ENCODE assay signal across 14 cellular contexts in the genomic region with DNA sequence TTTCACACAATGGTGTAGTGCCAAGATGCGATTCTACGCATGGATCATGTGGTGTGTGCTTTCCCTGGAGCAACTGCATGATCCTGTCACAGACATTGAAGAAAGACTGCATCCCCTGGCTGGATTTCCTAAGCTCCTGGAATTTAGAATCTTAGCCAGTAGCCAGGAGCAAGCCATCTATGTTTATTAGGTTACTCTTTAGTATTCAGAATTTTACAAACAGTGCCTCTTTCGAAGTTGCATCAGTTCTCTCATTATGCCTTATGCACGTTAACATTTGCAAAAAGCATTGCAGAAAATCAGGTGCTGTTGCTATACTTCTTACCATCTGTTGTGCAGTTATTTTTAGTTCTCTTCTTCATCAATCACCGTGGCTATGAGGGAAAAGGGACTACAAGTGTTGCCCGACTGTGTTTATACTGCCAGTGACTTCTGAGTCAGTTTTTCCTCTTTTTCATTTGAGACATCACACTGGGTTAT.
DNase-seq lines count a peak whose midpoint lies in the region; ATAC-seq and TF ChIP-seq lines count a peak whose summit lies in the region.
"Had no signal": no experiment of that assay in that cellular context is flagged by ENCODE, and none has a peak within 500 bp of the region (broad histone marks: within the 10 kb centered on the region; RNA-seq: fewer than 3 reads in every experiment).

No MANE protein-coding gene starts in this region.

- CTCF ChIA-PET in RWPE1 (lab: Yijun Ruan, JAX) = interaction anchor here (0.7 kb wide), 1 partner anchor 486 kb away, joined by 3 read pairs; no protein-coding TSS in a partner anchor

- no peaks in the 10 kb centered on the region for H3K36me3 Mint-ChIP-seq in immature natural killer cell

- H3K27me3 ChIP-seq in ACC112 (ENCODE audit: insufficient read depth, low read length) = no peaks in the 10 kb centered on the region
- H3K27me3 ChIP-seq: adrenal gland, upper lobe of right lung had no signal

- peaks cover 0 to 4% (median 2%) of the 10 kb centered on the region in 3 donors for H3K27me3 Mint-ChIP-seq in immature natural killer cell (ENCODE audit: low read depth in 3 of 3)
- H3K27me3 Mint-ChIP-seq: stimulated activated naive CD8-positive, alpha-beta T cell treated with anti-CD3 and anti-CD28 coated beads, Interleukin-15, Interleukin-2, amounts not matched to agents 100 ng/mL and 50 ng/mL, for 24 hours had no signal

- H3K9me3 Mint-ChIP-seq in immature natural killer cell = peaks cover 3 to 27% (median 17%) of the 10 kb centered on the region in 6 donors

- H2AFZ ChIP-seq in ACC112 (ENCODE audit: low read length, unreplicated experiment) = peak overlapping the region; percentile 27

- H3K27ac ChIP-seq in ACC112 (ENCODE audit: low read depth, low read length) (no peak overlapping the region), RWPE1 (no peak overlapping the region)
- H3K27ac ChIP-seq: adrenal gland, upper lobe of right lung had no signal

- peak; percentile 7 for DNase-seq in GM03348 (ENCODE audit: low spot score)
- peak; percentile 25 for DNase-seq in NCI-H69 (lab: John Stamatoyannopoulos, UW)
- peak; percentile 11 for DNase-seq in fibroblast of pulmonary artery (ENCODE audit: low read depth)
- no peak for DNase-seq in RWPE1 (ENCODE audit: low spot score)
- DNase-seq in OCI-M2 (lab: John Stamatoyannopoulos, UW; ENCODE audit: unreplicated experiment) = no peak
- DNase-seq in immature natural killer cell = no peak
- DNase-seq: adrenal gland, glutamatergic neuron, NCI-H1092, upper lobe of right lung had no signal

- no peak for ATAC-seq in GM19035 (IDR thresholded peaks at IDR 0.05; ENCODE audit: unreplicated experiment)
- ATAC-seq: Right ventricle myocardium inferior, upper lobe of right lung had no signal

- no peak overlapping the region for H3K27ac Mint-ChIP-seq in immature natural killer cell
- H3K27ac Mint-ChIP-seq: stimulated activated naive CD8-positive, alpha-beta T cell treated with anti-CD3 and anti-CD28 coated beads, Interleukin-15, Interleukin-2, amounts not matched to agents 100 ng/mL and 50 ng/mL, for 24 hours had no signal

- no peaks in the 10 kb centered on the region for H3K4me1 Mint-ChIP-seq in immature natural killer cell

- no peaks in the 10 kb centered on the region for H3K36me3 ChIP-seq in ACC112 (ENCODE audit: insufficient read depth, low read length)
- H3K36me3 ChIP-seq: adrenal gland, upper lobe of right lung had no signal

- H3K4me3 ChIP-seq in ACC112 (ENCODE audit: low read depth, low read length) (no peak overlapping the region), fibroblast of pulmonary artery (replicated peaks; ENCODE audit: low read depth, low read length) (no peak overlapping the region)
- H3K4me3 ChIP-seq: adrenal gland, upper lobe of right lung had no signal

- no peak overlapping the region for H3K4me3 Mint-ChIP-seq in immature natural killer cell
- H3K4me3 Mint-ChIP-seq: stimulated activated naive CD8-positive, alpha-beta T cell treated with anti-CD3 and anti-CD28 coated beads, Interleukin-15, Interleukin-2, amounts not matched to agents 100 ng/mL and 50 ng/mL, for 24 hours had no signal

- no peak for TF ChIP-seq CTCF in fibroblast of pulmonary artery (IDR thresholded peaks at IDR 0.05; ENCODE audit: low read length, missing control alignments)
- no peak for TF ChIP-seq CTCF in RWPE1 (conservative IDR thresholded peaks at IDR 0.05; ENCODE audit: low read depth)

- POLR2A ChIA-PET in RWPE1 (lab: Yijun Ruan, JAX; ENCODE audit: low non-redundant PET) = no interaction called here

- H3K79me2 ChIP-seq in ACC112 (ENCODE audit: control insufficient read depth, insufficient read depth, low read length, unreplicated experiment) = no peaks in the 10 kb centered on the region

- H3K4me1 ChIP-seq in ACC112 (ENCODE audit: control insufficient read depth, insufficient read depth, low read length, unreplicated experiment) = peaks cover 11% of the 10 kb centered on the region
- H3K4me1 ChIP-seq: adrenal gland, upper lobe of right lung had no signal

Comparison
In these comparisons a context has a peak if more than half of its experiments do, and no peak if none do; other contexts are left out.
1. DNase-seq: peak in GM03348 (single experiment), NCI-H69 (single experiment) and fibroblast of pulmonary artery (single experiment); none in RWPE1 (single experiment), OCI-M2 (single experiment) and immature natural killer cell (0 of 3).